8 cellular contexts compared by ENCODE assay signal in the genomic region with DNA sequence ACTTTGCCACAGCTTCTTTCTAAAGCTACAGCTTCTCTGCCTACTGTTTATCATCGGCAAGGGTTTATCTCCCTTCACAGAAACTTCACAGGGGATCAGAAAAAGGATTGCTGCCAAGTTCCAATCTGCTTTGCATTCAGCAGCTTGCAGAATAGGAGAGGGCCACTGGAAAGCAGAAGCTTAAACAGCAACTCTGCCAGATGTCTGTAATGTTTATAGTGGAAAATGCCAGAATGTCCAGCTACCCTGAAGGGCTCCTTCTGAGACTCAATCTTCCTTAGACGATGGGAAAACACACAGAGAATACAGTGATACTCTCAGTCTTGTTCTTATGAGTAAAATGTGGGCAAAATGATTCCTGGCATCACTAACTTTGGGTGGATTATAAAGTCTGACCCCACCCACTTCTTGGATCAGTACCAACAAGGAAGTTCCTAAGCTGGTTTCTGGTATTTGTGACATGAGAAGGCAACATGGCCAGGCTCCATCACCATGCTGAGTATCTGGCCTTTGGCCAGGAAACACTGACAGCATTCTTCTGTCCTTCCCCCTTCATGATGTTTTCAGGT. TPM values are rescaled to one million over a fixed set of nuclear protein-coding genes. Genes with fewer than 3 reads are reported as not detected.
DNase-seq lines count a peak whose midpoint lies in the region; ATAC-seq and TF ChIP-seq lines count a peak whose summit lies in the region.

No MANE protein-coding gene starts in this region.

- TF ChIP-seq CTCF in CD14-positive monocyte (IDR thresholded peaks at IDR 0.05) (no peak), coronary artery (IDR thresholded peaks at IDR 0.05) (no peak)

- H3K9ac ChIP-seq in mesenchymal stem cell (ENCODE audit: low read length): peak overlapping the region; percentile 58

- DNase-seq in CD14-positive monocyte (ENCODE audit: low spot score) (no peak), NCI-H2171 treated with DMSO at 0.1 percent for 48 hours (lab: John Stamatoyannopoulos, UW) (peak; percentile 79), coronary artery (ENCODE audit: low spot score) (no peak), mesenchymal stem cell (peak; percentile 90), GF-D8 (lab: John Stamatoyannopoulos, UW) (no peak)
- DNase-seq in central memory CD4-positive, alpha-beta T cell: no peak
- DNase-seq in CD4-positive, alpha-beta memory T cell: no peak

- peaks cover 55 to 58% of the 10 kb centered on the region in 2 donors for H3K36me3 Mint-ChIP-seq in CD14-positive monocyte
- H3K36me3 Mint-ChIP-seq in CD4-positive, alpha-beta memory T cell: peaks cover 52 to 56% of the 10 kb centered on the region in 2 donors

- H3K27me3 ChIP-seq in mesenchymal stem cell (ENCODE audit: control insufficient read depth in 1 of 2, insufficient read depth in 1 of 2, low read length in 2 of 2): no peaks in the 10 kb centered on the region
- H3K27me3 ChIP-seq in CD4-positive, alpha-beta memory T cell (ENCODE audit: insufficient read depth, low read length): no peaks in the 10 kb centered on the region

- no peak overlapping the region for H2BK120ac ChIP-seq in mesenchymal stem cell (ENCODE audit: low read depth, low read length)

- H4K91ac ChIP-seq in mesenchymal stem cell (ENCODE audit: low read length): no peak overlapping the region

- peak overlapping the region; percentile 19 for H3K4me3 ChIP-seq in coronary artery
- peak overlapping the region in 1 of 2 experiments; percentile 10 for H3K4me3 ChIP-seq in mesenchymal stem cell (ENCODE audit: insufficient read depth in 1 of 2, low read depth in 1 of 2, low read length in 2 of 2)
- no peak overlapping the region for H3K4me3 ChIP-seq in CD4-positive, alpha-beta memory T cell (ENCODE audit: low read length in 2 of 2)

- peak overlapping the region; percentile 25 for H3K4me2 ChIP-seq in mesenchymal stem cell (ENCODE audit: low read length, poor library complexity, severe bottlenecking)

- H3K27ac Mint-ChIP-seq in CD14-positive monocyte: peak overlapping the region in 5 of 7 donors; percentile 27 to 58 (median 48)
- H3K27ac Mint-ChIP-seq in CD4-positive, alpha-beta memory T cell: peak overlapping the region in 1 of 7 donors; percentile 18

- no peak overlapping the region for H2BK5ac ChIP-seq in mesenchymal stem cell (ENCODE audit: low read depth, low read length, poor library complexity, severe bottlenecking)

- ATAC-seq in HG03025 (IDR thresholded peaks at IDR 0.05; ENCODE audit: low FRiP score, unreplicated experiment): no peak

- H3K23ac ChIP-seq in mesenchymal stem cell (ENCODE audit: low read length in 2 of 2): no peak overlapping the region

- intact Hi-C loops in CD14-positive monocyte (cut with micrococcal nuclease): no loop called here
- intact Hi-C loops in CD4-positive, alpha-beta memory T cell (cut with micrococcal nuclease): no loop called here

- H3K79me1 ChIP-seq in mesenchymal stem cell (replicated peaks; ENCODE audit: low read length, poor library complexity, severe bottlenecking): no peaks in the 10 kb centered on the region

- H3K4me1 ChIP-seq in mesenchymal stem cell (ENCODE audit: control insufficient read depth, insufficient read depth, low read depth, low read length): no peaks in the 10 kb centered on the region
- peaks cover 55% of the 10 kb centered on the region for H3K4me1 ChIP-seq in CD4-positive, alpha-beta memory T cell (ENCODE audit: insufficient read depth, low read length)

- no peak overlapping the region for H3K4me3 Mint-ChIP-seq in CD14-positive monocyte
- no peak overlapping the region for H3K4me3 Mint-ChIP-seq in CD4-positive, alpha-beta memory T cell

- peak overlapping the region in 1 of 2 experiments; percentile 21 for H2BK12ac ChIP-seq in mesenchymal stem cell (ENCODE audit: low read length in 2 of 2)

- no peak overlapping the region for H3K4ac ChIP-seq in mesenchymal stem cell (ENCODE audit: low read depth in 1 of 2, low read length in 2 of 2)

- H3K4me1 Mint-ChIP-seq in CD14-positive monocyte: peaks cover 30% of the 10 kb centered on the region
- H3K4me1 Mint-ChIP-seq in CD4-positive, alpha-beta memory T cell: peaks cover 27 to 54% (median 41%) of the 10 kb centered on the region in 4 donors

- H3K27ac ChIP-seq in coronary artery (peak overlapping the region; percentile 72 to 84), mesenchymal stem cell (ENCODE audit: low read length, poor library complexity, severe bottlenecking) (peak overlapping the region; percentile 43)
- H3K27ac ChIP-seq in CD4-positive, alpha-beta memory T cell (ENCODE audit: low read depth, low read length): no peak overlapping the region

- 26% methylated on average over 1 of the region's 2 CpGs for WGBS in mesenchymal stem cell

- POLR2A ChIA-PET in CD4-positive, alpha-beta memory T cell (lab: Charles Lee; ENCODE audit: partially characterized antibody): interaction anchor here (1.3 to 2.1 kb wide), 2 partner anchors 18 to 31 kb away, joined by 5 to 8 read pairs; no protein-coding TSS in a partner anchor

- no peaks in the 10 kb centered on the region for H3K27me3 Mint-ChIP-seq in CD14-positive monocyte (ENCODE audit: low read depth in 3 of 3)
- H3K27me3 Mint-ChIP-seq in CD4-positive, alpha-beta memory T cell: no peaks in the 10 kb centered on the region

- CTCF ChIA-PET in CD4-positive, alpha-beta memory T cell (lab: Charles Lee; ENCODE audit: partially characterized antibody): interaction anchor here (0.9 to 3.4 kb wide), 4 partner anchors 11 to 31 kb away, joined by 3 to 21 read pairs (median 8); no protein-coding TSS in a partner anchor

- H3K14ac ChIP-seq in mesenchymal stem cell (ENCODE audit: low read length in 2 of 2): no peak overlapping the region

- no peaks in the 10 kb centered on the region for H3K9me3 ChIP-seq in mesenchymal stem cell (ENCODE audit: control insufficient read depth, low read length)
- no peaks in the 10 kb centered on the region for H3K9me3 ChIP-seq in CD4-positive, alpha-beta memory T cell (ENCODE audit: control insufficient read depth in 1 of 2, low read length in 2 of 2)

- H3K18ac ChIP-seq in mesenchymal stem cell (ENCODE audit: low read depth in 1 of 2, low read length in 2 of 2): peak overlapping the region; percentile 0 to 72

- no peak overlapping the region for H2BK15ac ChIP-seq in mesenchymal stem cell (ENCODE audit: low read depth, poor library complexity, severe bottlenecking)

- H4K8ac ChIP-seq in mesenchymal stem cell (ENCODE audit: low read length): no peak overlapping the region

- no peak overlapping the region for H2AK5ac ChIP-seq in mesenchymal stem cell (ENCODE audit: low read length, severe bottlenecking)

- peaks cover 0 to 84% of the 10 kb centered on the region in 2 experiments for H3K36me3 ChIP-seq in mesenchymal stem cell (ENCODE audit: control insufficient read depth in 1 of 2, insufficient read depth in 2 of 2, low read depth in 1 of 2, low read length in 2 of 2)
- peaks cover 25% of the 10 kb centered on the region for H3K36me3 ChIP-seq in CD4-positive, alpha-beta memory T cell (ENCODE audit: insufficient read depth, low read length)

- no peak overlapping the region for H2AFZ ChIP-seq in mesenchymal stem cell (ENCODE audit: low read depth, low read length)

- H3K9me3 Mint-ChIP-seq in CD14-positive monocyte: no peaks in the 10 kb centered on the region
- H3K9me3 Mint-ChIP-seq in CD4-positive, alpha-beta memory T cell: no peaks in the 10 kb centered on the region

RNA-seq across cellular contexts. Expression of gene STOM, which starts 19.0 kb away (rescaled TPM):
- polyA plus RNA-seq in CD14-positive monocyte: 10 to 100 TPM; 63.8 to 66.9 TPM
- 298 TPM for polyA plus RNA-seq in mesenchymal stem cell (2013, experiment 1 of 2)
- polyA plus RNA-seq in mesenchymal stem cell (2013, experiment 2 of 2): 315 TPM
- 10 to 100 TPM; 81.2 to 82.8 TPM for total RNA-seq in CD4-positive, alpha-beta memory T cell
- 100 to 1,000 TPM; 188 to 254 TPM for polyA plus RNA-seq in CD4-positive, alpha-beta memory T cell

Comparison
In these comparisons a context has a peak if more than half of its experiments do, and no peak if none do; other contexts are left out.
1. DNase-seq: peak in NCI-H2171 treated with DMSO at 0.1 percent for 48 hours (single experiment) and mesenchymal stem cell (single experiment); none in CD14-positive monocyte (single experiment), coronary artery (single experiment), GF-D8 (single experiment), central memory CD4-positive, alpha-beta T cell (single experiment) and CD4-positive, alpha-beta memory T cell (0 of 5).